ENCODE assay signal across 20 cellular contexts in the genomic region with DNA sequence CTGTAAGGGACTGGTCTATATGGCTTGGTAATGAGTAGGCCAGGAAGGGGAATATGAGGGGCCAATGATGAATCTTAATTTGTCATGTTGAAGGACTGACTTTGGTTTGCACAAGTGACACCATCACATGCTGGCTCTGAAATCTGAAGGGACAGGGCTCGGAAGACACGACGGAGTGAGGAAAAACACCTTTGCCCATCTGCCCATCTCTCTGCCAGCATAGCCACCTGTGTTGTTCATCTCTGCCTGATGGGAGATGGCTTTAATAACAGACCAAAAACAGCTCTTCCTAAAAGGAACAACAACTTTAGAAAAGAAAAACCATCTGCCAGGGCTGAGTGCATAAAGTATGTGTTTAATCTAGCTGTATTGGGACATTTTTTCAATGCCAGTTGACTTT.
"Had no signal": no experiment of that assay in that cellular context is flagged by ENCODE, and none has a peak within 500 bp of the region (broad histone marks: within the 10 kb centered on the region; RNA-seq: fewer than 3 reads in every experiment).

No MANE protein-coding gene starts in this region.

- DNase-seq: KBM-7, MV-4-11, NCI-H1048, NCI-H1105, NCI-H1417, NCI-H1436 treated with DMSO at 0.1 percent for 48 hours, NCI-H1694, NCI-H187 treated with DMSO at 0.1 percent for 48 hours, NCI-H2029 treated with DMSO at 0.1 percent for 48 hours, NCI-H226, NCI-H446, NCI-H510A, NCI-H524 treated with DMSO at 0.1 percent for 48 hours, NCI-H69, NCI-H774, PC-3, SHP77, SK-N-SH, SW 1271 had no signal

- ATAC-seq: Panc1, PC-3 had no signal
